9 cellular contexts compared by ENCODE assay signal in the genomic region with DNA sequence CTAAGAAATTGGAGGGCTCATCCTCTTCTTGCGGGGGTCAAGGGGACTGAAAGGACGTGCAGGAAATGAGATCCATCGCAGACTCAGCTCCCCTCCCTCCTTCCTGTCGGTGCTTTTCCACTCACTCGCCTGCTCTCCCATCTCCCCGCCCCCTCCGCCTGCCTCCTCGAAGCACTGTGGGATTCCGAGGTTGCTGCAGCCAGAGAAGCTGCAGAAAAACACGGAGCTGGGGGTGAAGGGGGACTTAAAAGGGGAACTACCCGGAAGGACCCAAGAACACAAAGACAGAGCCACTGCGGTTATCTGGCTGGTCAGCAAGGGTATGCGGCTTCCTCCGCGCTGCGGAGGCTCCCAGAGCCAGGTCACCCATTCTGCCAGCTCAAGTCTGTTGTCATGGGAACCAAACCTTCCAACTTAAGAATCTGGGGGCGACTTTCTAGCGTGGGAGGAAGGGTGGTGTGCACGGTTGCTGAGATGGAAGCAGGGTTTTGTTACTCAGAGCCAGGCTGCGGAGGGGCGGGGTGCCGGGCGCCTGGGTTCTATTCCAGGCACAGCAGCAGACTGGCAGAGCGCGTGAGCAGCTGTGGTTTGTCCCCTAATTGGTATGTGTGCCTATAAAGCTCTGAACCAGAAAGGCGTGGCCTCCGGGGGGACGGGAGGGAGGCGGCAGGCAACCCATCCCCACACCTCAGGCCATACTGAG. TPM values are rescaled to one million over a fixed set of nuclear protein-coding genes. Genes with fewer than 3 reads are reported as not detected.
DNase-seq lines count a peak whose midpoint lies in the region; ATAC-seq, FAIRE-seq and TF ChIP-seq lines count a peak whose summit lies in the region.
"Had no signal": no experiment of that assay in that cellular context is flagged by ENCODE, and none has a peak within 500 bp of the region (broad histone marks: within the 10 kb centered on the region; RNA-seq: fewer than 3 reads in every experiment).

No MANE protein-coding gene starts in this region.

- H3K23ac ChIP-seq in mesendoderm (ENCODE audit: low read length) = no peak overlapping the region

- peak overlapping the region; percentile 65 for H2BK5ac ChIP-seq in mesendoderm (ENCODE audit: low read length)

- no peak overlapping the region for H4K8ac ChIP-seq in mesendoderm (ENCODE audit: low read depth, low read length)

- H3K27ac Mint-ChIP-seq in CD8-positive, alpha-beta T cell = no peak overlapping the region
- H3K27ac Mint-ChIP-seq in activated CD8-positive, alpha-beta memory T cell treated with anti-CD3 and anti-CD28 coated beads, Interleukin-2, amount 10 ng/mL, durations not matched to agents 7 days and 5 days = peak overlapping the region; percentile 29

- no peaks in the 10 kb centered on the region for H3K27me3 ChIP-seq in CD8-positive, alpha-beta T cell (ENCODE audit: insufficient read depth, low read length)
- H3K27me3 ChIP-seq in mesendoderm (ENCODE audit: insufficient read depth, low read length, poor library complexity) = no peaks in the 10 kb centered on the region

- H3K18ac ChIP-seq in mesendoderm (ENCODE audit: low read length) = peak overlapping the region; percentile 69

- CTCF ChIA-PET in CD8-positive, alpha-beta T cell (lab: Charles Lee) = interaction anchor here (1.0 to 8.1 kb wide), 10 partner anchors 11 to 290 kb away, joined by 3 to 104 read pairs (median 4); a partner anchor contains a TSS
- CTCF ChIA-PET in activated CD8-positive, alpha-beta memory T cell treated with anti-CD3 and anti-CD28 coated beads, Interleukin-2, amount 10 ng/mL, durations not matched to agents 7 days and 5 days (lab: Charles Lee) = interaction anchor here (0.7 to 5.3 kb wide), 18 partner anchors 9 to 269 kb away, joined by 3 to 58 read pairs (median 5); a partner anchor contains a TSS

- no CpG with 5 or more reads among the region's 29 CpGs for WGBS in mesendoderm (ENCODE audit: extremely low coverage, insufficient coverage, low lambda C conversion rate)

- H2BK120ac ChIP-seq in mesendoderm (ENCODE audit: low read depth, low read length) = peak overlapping the region; percentile 31

- FAIRE-seq in endometrium (lab: Jason Lieb, UNC) = peak; percentile 21

- peak overlapping the region; percentile 94 for H3K9ac ChIP-seq in mesendoderm (ENCODE audit: low read length)

- H3K79me1 ChIP-seq in mesendoderm (ENCODE audit: low read length) = no peaks in the 10 kb centered on the region

- H3K36me3 Mint-ChIP-seq in CD8-positive, alpha-beta T cell = peaks cover 51% of the 10 kb centered on the region
- H3K36me3 Mint-ChIP-seq in activated CD8-positive, alpha-beta memory T cell treated with anti-CD3 and anti-CD28 coated beads, Interleukin-2, amount 10 ng/mL, durations not matched to agents 7 days and 5 days = peaks cover 29% of the 10 kb centered on the region

- H3K4ac ChIP-seq in mesendoderm (ENCODE audit: low read depth, low read length) = peak overlapping the region; percentile 81

- peaks cover 30% of the 10 kb centered on the region for H3K36me3 ChIP-seq in CD8-positive, alpha-beta T cell (ENCODE audit: insufficient read depth, low read length)
- H3K36me3 ChIP-seq in mesendoderm (ENCODE audit: control insufficient read depth, insufficient read depth, low read length) = peaks cover 2% of the 10 kb centered on the region

- H3K4me1 ChIP-seq in CD8-positive, alpha-beta T cell (ENCODE audit: insufficient read depth, low read length) = peaks cover 21% of the 10 kb centered on the region
- peaks cover 9% of the 10 kb centered on the region for H3K4me1 ChIP-seq in mesendoderm (ENCODE audit: control insufficient read depth, low read depth, low read length)

- H3K27me3 Mint-ChIP-seq in CD8-positive, alpha-beta T cell (ENCODE audit: low read depth) = no peaks in the 10 kb centered on the region
- peaks cover 3% of the 10 kb centered on the region for H3K27me3 Mint-ChIP-seq in activated CD8-positive, alpha-beta memory T cell treated with anti-CD3 and anti-CD28 coated beads, Interleukin-2, amount 10 ng/mL, durations not matched to agents 7 days and 5 days

- no peak for TF ChIP-seq CTCF in CD8-positive, alpha-beta T cell (IDR thresholded peaks at IDR 0.05)

- H3K4me1 Mint-ChIP-seq in CD8-positive, alpha-beta T cell (ENCODE audit: low read depth) = peaks cover 33% of the 10 kb centered on the region
- peaks cover 24% of the 10 kb centered on the region for H3K4me1 Mint-ChIP-seq in activated CD8-positive, alpha-beta memory T cell treated with anti-CD3 and anti-CD28 coated beads, Interleukin-2, amount 10 ng/mL, durations not matched to agents 7 days and 5 days

- no peaks in the 10 kb centered on the region for H3K9me3 Mint-ChIP-seq in CD8-positive, alpha-beta T cell
- H3K9me3 Mint-ChIP-seq in activated CD8-positive, alpha-beta memory T cell treated with anti-CD3 and anti-CD28 coated beads, Interleukin-2, amount 10 ng/mL, durations not matched to agents 7 days and 5 days (ENCODE audit: low read depth) = no peaks in the 10 kb centered on the region

- peak overlapping the region; percentile 40 for H2AK5ac ChIP-seq in mesendoderm (ENCODE audit: low read length)

- H3K4me2 ChIP-seq in mesendoderm (ENCODE audit: low read length) = peak overlapping the region; percentile 100

- peak overlapping the region; percentile 50 for H3K4me3 ChIP-seq in CD8-positive, alpha-beta T cell (ENCODE audit: low read depth, low read length)
- peak overlapping the region; percentile 40 for H3K4me3 ChIP-seq in mesendoderm (ENCODE audit: low read length)

- H3K56ac ChIP-seq in mesendoderm (ENCODE audit: low read length) = peak overlapping the region; percentile 99

- POLR2A ChIA-PET in CD8-positive, alpha-beta T cell (lab: Charles Lee) = interaction anchor here (0.8 to 2.5 kb wide), 3 partner anchors 10 to 193 kb away, joined by 3 to 12 read pairs (median 3); a partner anchor contains a TSS

- H3K27ac ChIP-seq in CD8-positive, alpha-beta T cell (ENCODE audit: low read depth, low read length) = no peak overlapping the region
- peak overlapping the region; percentile 97 for H3K27ac ChIP-seq in mesendoderm (ENCODE audit: low read depth, low read length)
- H3K27ac ChIP-seq: HL-60 had no signal

- intact Hi-C loops in CD8-positive, alpha-beta T cell (cut with DNase I, micrococcal nuclease) = loop anchor here in 1 of 2 experiments (2.0 kb wide), 2 partner anchors 51 to 101 kb away; a partner anchor contains a TSS

- H2BK15ac ChIP-seq in mesendoderm (replicated peaks; ENCODE audit: low read depth) = no peak overlapping the region

- peak; percentile 45 for ATAC-seq in CD8-positive, alpha-beta T cell
- peak; percentile 36 for ATAC-seq in GM21786 (IDR thresholded peaks at IDR 0.05; ENCODE audit: unreplicated experiment)
- no peak for ATAC-seq in activated CD8-positive, alpha-beta memory T cell treated with anti-CD3 and anti-CD28 coated beads, Interleukin-2, amount 10 ng/mL, durations not matched to agents 7 days and 5 days

- H4K5ac ChIP-seq in mesendoderm (ENCODE audit: low read length) = no peak overlapping the region

- no peaks in the 10 kb centered on the region for H3K9me3 ChIP-seq in CD8-positive, alpha-beta T cell (ENCODE audit: low read length)

- DNase-seq in CD8-positive, alpha-beta T cell = peak in 5 of 7 experiments; percentile 5 to 56 (median 47)
- peak; percentile 72 for DNase-seq in NCI-H2107 treated with DMSO at 0.1 percent for 48 hours (lab: John Stamatoyannopoulos, UW; ENCODE audit: unreplicated experiment)
- DNase-seq in activated CD8-positive, alpha-beta memory T cell treated with anti-CD3 and anti-CD28 coated beads, Interleukin-2, amount 10 ng/mL, durations not matched to agents 7 days and 5 days = peak; percentile 45
- DNase-seq in mesendoderm = peak; percentile 93
- peak; percentile 36 for DNase-seq in stimulated activated CD8-positive, alpha-beta memory T cell treated with anti-CD3 and anti-CD28 coated beads, Interleukin-12 subunit alpha, Interleukin-12 subunit beta, amount 100 ng/mL, for 24 hours (ENCODE audit: extremely low read depth)
- no peak for DNase-seq in NOMO-1 (lab: John Stamatoyannopoulos, UW; ENCODE audit: unreplicated experiment in 2 of 2)

- H3K4me3 Mint-ChIP-seq in CD8-positive, alpha-beta T cell = peak overlapping the region; percentile 87
- no peak overlapping the region for H3K4me3 Mint-ChIP-seq in activated CD8-positive, alpha-beta memory T cell treated with anti-CD3 and anti-CD28 coated beads, Interleukin-2, amount 10 ng/mL, durations not matched to agents 7 days and 5 days

- H3K79me2 ChIP-seq in mesendoderm (ENCODE audit: control insufficient read depth, insufficient read depth, low read length) = no peaks in the 10 kb centered on the region

RNA-seq across cellular contexts. Expression of a gene that starts 24.9 kb away (rescaled TPM):
- not detected for total RNA-seq in CD8-positive, alpha-beta T cell
- not detected for total RNA-seq in activated CD8-positive, alpha-beta memory T cell treated with anti-CD3 and anti-CD28 coated beads, Interleukin-2, amount 10 ng/mL, durations not matched to agents 7 days and 5 days
- polyA plus RNA-seq in mesendoderm (2013, experiment 1 of 2) = 0.08 TPM
- polyA plus RNA-seq in mesendoderm (2013, experiment 2 of 2) = 0.11 TPM

RNA-seq across cellular contexts. Expression of a gene that starts 28.9 kb away (rescaled TPM):
- total RNA-seq in CD8-positive, alpha-beta T cell = not detected
- total RNA-seq in activated CD8-positive, alpha-beta memory T cell treated with anti-CD3 and anti-CD28 coated beads, Interleukin-2, amount 10 ng/mL, durations not matched to agents 7 days and 5 days = not detected
- polyA plus RNA-seq in mesendoderm (2013, experiment 1 of 2) = 2.0 TPM
- 1.8 TPM for polyA plus RNA-seq in mesendoderm (2013, experiment 2 of 2)

RNA-seq across cellular contexts. Expression of a gene that starts 38.0 kb away (rescaled TPM):
- total RNA-seq in CD8-positive, alpha-beta T cell = not detected
- total RNA-seq in activated CD8-positive, alpha-beta memory T cell treated with anti-CD3 and anti-CD28 coated beads, Interleukin-2, amount 10 ng/mL, durations not matched to agents 7 days and 5 days = not detected
- polyA plus RNA-seq in mesendoderm (2013, experiment 1 of 2) = 24.0 TPM
- 23.6 TPM for polyA plus RNA-seq in mesendoderm (2013, experiment 2 of 2)

Comparison
In these comparisons a context has a peak if more than half of its experiments do, and no peak if none do; other contexts are left out.
1. DNase-seq: peak in CD8-positive, alpha-beta T cell (5 of 7), NCI-H2107 treated with DMSO at 0.1 percent for 48 hours (single experiment), activated CD8-positive, alpha-beta memory T cell treated with anti-CD3 and anti-CD28 coated beads, Interleukin-2, amount 10 ng/mL, durations not matched to agents 7 days and 5 days (single experiment), mesendoderm (single experiment) and stimulated activated CD8-positive, alpha-beta memory T cell treated with anti-CD3 and anti-CD28 coated beads, Interleukin-12 subunit alpha, Interleukin-12 subunit beta, amount 100 ng/mL, for 24 hours (single experiment); none in NOMO-1 (0 of 2).